9 cellular contexts compared by ENCODE assay signal in the genomic region with DNA sequence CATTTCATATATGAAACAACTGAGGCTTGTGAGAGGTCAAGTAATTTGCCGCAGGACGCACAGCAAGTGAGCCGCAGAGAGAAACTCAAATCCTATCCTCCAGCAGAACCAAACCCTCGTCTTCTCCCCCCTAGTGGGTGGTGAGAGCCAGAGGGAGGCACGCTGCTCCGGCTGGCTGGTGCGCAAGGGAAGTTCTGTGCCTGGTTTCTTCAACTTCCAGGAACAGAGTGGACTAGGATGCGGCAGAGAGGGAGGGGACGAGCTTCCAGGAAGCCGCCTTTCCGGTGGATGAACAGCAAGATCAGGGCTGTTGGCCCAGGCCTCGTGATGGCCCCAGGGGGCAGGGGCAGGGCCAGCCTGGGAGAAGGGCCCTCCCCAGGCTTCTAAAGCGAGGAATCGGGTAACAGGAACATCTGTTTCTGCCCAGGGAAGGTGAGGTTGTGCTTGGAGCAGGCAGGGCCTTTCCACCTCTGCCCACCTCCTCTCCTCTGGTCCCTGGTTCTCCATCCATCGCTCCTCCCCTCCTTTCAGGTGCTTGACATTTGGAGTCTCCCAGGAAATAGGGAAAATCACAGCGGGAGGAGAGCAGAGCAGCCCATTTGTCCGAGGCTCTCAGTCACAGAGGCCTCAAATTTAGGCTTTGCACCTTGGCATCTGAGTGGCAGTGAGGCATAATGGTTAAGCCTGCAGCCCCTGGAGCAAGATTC. TPM values are rescaled to one million over a fixed set of nuclear protein-coding genes. Genes with fewer than 3 reads are reported as not detected.
DNase-seq lines count a peak whose midpoint lies in the region; ATAC-seq, FAIRE-seq and TF ChIP-seq lines count a peak whose summit lies in the region.
"Had no signal": no experiment of that assay in that cellular context is flagged by ENCODE, and none has a peak within 500 bp of the region (broad histone marks: within the 10 kb centered on the region; RNA-seq: fewer than 3 reads in every experiment).

No MANE protein-coding gene starts in this region.

- no peak overlapping the region for H3K27ac Mint-ChIP-seq in natural killer cell treated with Interleukin-12 subunit alpha and Interleukin-12 subunit beta and Interleukin-15 and Interleukin-18, amount 100 ng/mL, for 72 hours
- no peak overlapping the region for H3K27ac Mint-ChIP-seq in effector memory CD8-positive, alpha-beta T cell

- H3K9me3 Mint-ChIP-seq in natural killer cell treated with Interleukin-12 subunit alpha and Interleukin-12 subunit beta and Interleukin-15 and Interleukin-18, amount 100 ng/mL, for 72 hours, result no peaks in the 10 kb centered on the region
- no peaks in the 10 kb centered on the region for H3K9me3 Mint-ChIP-seq in effector memory CD8-positive, alpha-beta T cell

- no peaks in the 10 kb centered on the region for H3K27me3 ChIP-seq in breast epithelium

- no peaks in the 10 kb centered on the region for H3K36me3 Mint-ChIP-seq in natural killer cell treated with Interleukin-12 subunit alpha and Interleukin-12 subunit beta and Interleukin-15 and Interleukin-18, amount 100 ng/mL, for 72 hours
- H3K36me3 Mint-ChIP-seq in effector memory CD8-positive, alpha-beta T cell (ENCODE audit: insufficient read depth), result no peaks in the 10 kb centered on the region

- no peak overlapping the region for H3K4me3 ChIP-seq in breast epithelium

- peaks cover 0 to 6% of the 10 kb centered on the region in 2 donors for H3K4me1 Mint-ChIP-seq in natural killer cell treated with Interleukin-12 subunit alpha and Interleukin-12 subunit beta and Interleukin-15 and Interleukin-18, amount 100 ng/mL, for 72 hours (ENCODE audit: low read depth in 2 of 2)
- H3K4me1 Mint-ChIP-seq in effector memory CD8-positive, alpha-beta T cell (ENCODE audit: low read depth in 2 of 2), result peaks cover 0 to 2% of the 10 kb centered on the region in 2 donors

- no peak overlapping the region for H3K27ac ChIP-seq in breast epithelium

- intact Hi-C loops in breast epithelium (cut with DNase I; ENCODE audit: low total_unique reads), result no loop called here

- no peak for TF ChIP-seq POLR2A in breast epithelium (IDR thresholded peaks at IDR 0.05)

- H3K4me1 ChIP-seq in breast epithelium, result no peaks in the 10 kb centered on the region

- no peak for FAIRE-seq in frontal cortex (lab: Jason Lieb, UNC)

- no peaks in the 10 kb centered on the region for H3K9me3 ChIP-seq in breast epithelium

- TF ChIP-seq CTCF in breast epithelium (IDR thresholded peaks at IDR 0.05), result no peak

- H3K27me3 Mint-ChIP-seq in natural killer cell treated with Interleukin-12 subunit alpha and Interleukin-12 subunit beta and Interleukin-15 and Interleukin-18, amount 100 ng/mL, for 72 hours, result peaks cover 24 to 25% of the 10 kb centered on the region in 2 donors
- peaks cover 26 to 49% of the 10 kb centered on the region in 2 donors for H3K27me3 Mint-ChIP-seq in effector memory CD8-positive, alpha-beta T cell

- ATAC-seq in natural killer cell treated with Interleukin-12 subunit alpha and Interleukin-12 subunit beta and Interleukin-15 and Interleukin-18, amount 100 ng/mL, for 72 hours, result no peak
- no peak for ATAC-seq in effector memory CD8-positive, alpha-beta T cell (replicated peaks)

- peak; percentile 46 for DNase-seq in AG20443 (ENCODE audit: low spot score)
- DNase-seq in M059J (ENCODE audit: low read depth), result peak; percentile 85
- peak; percentile 71 for DNase-seq in ecto neural progenitor cell (ENCODE audit: low spot score)
- DNase-seq in lung microvascular endothelial cell (ENCODE audit: low read depth in 2 of 2), result peak; percentile 9 to 32
- no peak for DNase-seq in natural killer cell treated with Interleukin-12 subunit alpha and Interleukin-12 subunit beta and Interleukin-15 and Interleukin-18, amount 100 ng/mL, for 72 hours (ENCODE audit: low spot score)
- DNase-seq in breast epithelium (ENCODE audit: low spot score in 2 of 2), result no peak
- no peak for DNase-seq in effector memory CD8-positive, alpha-beta T cell
- no peak for DNase-seq in frontal cortex (ENCODE audit: low spot score in 2 of 2)
- DNase-seq: activated gamma-delta T cell had no signal

- no peaks in the 10 kb centered on the region for H3K36me3 ChIP-seq in breast epithelium

- H3K4me3 Mint-ChIP-seq in natural killer cell treated with Interleukin-12 subunit alpha and Interleukin-12 subunit beta and Interleukin-15 and Interleukin-18, amount 100 ng/mL, for 72 hours, result no peak overlapping the region
- no peak overlapping the region for H3K4me3 Mint-ChIP-seq in effector memory CD8-positive, alpha-beta T cell

RNA-seq across cellular contexts. Expression of gene PDIK1L, which starts 16.8 kb away (rescaled TPM):
- 9.0 and 9.3 TPM in 2 replicates for total RNA-seq in M059J (2014; rRNA removed; shearing (Covaris generic))
- total RNA-seq in lung microvascular endothelial cell, result 3.7 and 4.2 TPM in 2 replicates
- total RNA-seq in natural killer cell treated with Interleukin-12 subunit alpha and Interleukin-12 subunit beta and Interleukin-15 and Interleukin-18, amount 100 ng/mL, for 72 hours, result 1 to 10 TPM; 8.8 to 9.0 TPM
- 10 to 100 TPM in 1 of 3 donors, 1 to 10 TPM in 2; 9.2 to 17.3 (median 9.3) TPM for total RNA-seq in breast epithelium
- 109 TPM for total RNA-seq in frontal cortex

RNA-seq across cellular contexts. Expression of gene TRIM63, which starts 27.4 kb away (rescaled TPM):
- 0.07 TPM in 1 of 2 replicates, not detected in the other for total RNA-seq in M059J (2014; rRNA removed; shearing (Covaris generic))
- total RNA-seq in lung microvascular endothelial cell (under 0.01 TPM in 1 of 2 replicates, not detected in the other), breast epithelium (1 to 10 TPM in 2 of 3 donors, not detected in 1; 2.2 to 4.0 TPM), frontal cortex (not detected)
- not detected for total RNA-seq in natural killer cell treated with Interleukin-12 subunit alpha and Interleukin-12 subunit beta and Interleukin-15 and Interleukin-18, amount 100 ng/mL, for 72 hours

RNA-seq across cellular contexts. Expression of gene SLC30A2, which starts 48.9 kb away (rescaled TPM):
- total RNA-seq in M059J (2014; rRNA removed; shearing (Covaris generic)), result 0.52 and 1.8 TPM in 2 replicates
- total RNA-seq in lung microvascular endothelial cell, result not detected in 2 replicates
- not detected for total RNA-seq in natural killer cell treated with Interleukin-12 subunit alpha and Interleukin-12 subunit beta and Interleukin-15 and Interleukin-18, amount 100 ng/mL, for 72 hours
- 1 to 10 TPM in 1 of 3 donors, under 1 TPM in 2; 0.16 to 1.3 (median 0.33) TPM for total RNA-seq in breast epithelium
- not detected for total RNA-seq in frontal cortex

Comparison
In these comparisons a context has a peak if more than half of its experiments do, and no peak if none do; other contexts are left out.
1. DNase-seq: peak in AG20443 (single experiment), M059J (single experiment), ecto neural progenitor cell (single experiment) and lung microvascular endothelial cell (2 of 2); none in natural killer cell treated with Interleukin-12 subunit alpha and Interleukin-12 subunit beta and Interleukin-15 and Interleukin-18, amount 100 ng/mL, for 72 hours (single experiment), breast epithelium (0 of 2), effector memory CD8-positive, alpha-beta T cell (0 of 3) and frontal cortex (0 of 2).